In the genomic region with DNA sequence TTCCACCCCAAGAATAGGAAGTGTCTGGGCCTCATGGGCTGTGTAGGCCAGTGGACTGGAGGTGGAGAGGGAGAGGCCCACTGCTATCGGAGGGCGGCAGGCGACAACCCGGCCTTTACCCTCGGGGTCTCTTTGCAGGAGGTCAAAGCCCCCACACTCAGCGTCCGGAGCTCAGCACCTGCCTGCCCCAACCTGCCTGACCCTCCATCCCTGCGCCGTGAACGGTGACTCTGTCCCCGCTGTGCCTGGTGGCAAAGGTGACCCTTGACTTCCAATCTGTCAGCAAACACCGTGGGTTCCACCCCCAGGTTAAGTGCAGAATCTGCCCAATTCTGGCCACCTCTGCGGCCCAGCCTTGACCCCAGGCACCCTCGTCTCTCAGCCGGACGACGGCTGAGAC, we compare ENCODE assay signal across 34 cellular contexts. TPM values are rescaled to one million over a fixed set of nuclear protein-coding genes. Genes with fewer than 3 reads are reported as not detected.
"Had no signal": no experiment of that assay in that cellular context is flagged by ENCODE, and none has a peak within 500 bp of the region (broad histone marks: within the 10 kb centered on the region; RNA-seq: fewer than 3 reads in every experiment).

No MANE protein-coding gene starts in this region.

- H3K36me3 ChIP-seq: adrenal gland, brain microvascular endothelial cell, breast epithelium had no signal

- ATAC-seq: activated CD8-positive, alpha-beta T cell treated with anti-CD3 and anti-CD28 coated beads for 36 hours; activated naive CD4-positive, alpha-beta T cell treated with anti-CD3 and anti-CD28 coated beads, Interleukin-2, amount 50 U/mL, for 72 hours; activated T-cell treated with anti-CD3 and anti-CD28 coated beads, Interleukin-2, amount 50 U/mL, for 4 hours; activated T-cell treated with anti-CD3 and anti-CD28 coated beads, Interleukin-2, amount 50 U/mL, for 72 hours; activated T-helper 17 cell treated with anti-CD3 and anti-CD28 coated beads, Interleukin-2, amount 50 U/mL, for 72 hours; body of pancreas had no signal

- H3K27me3 ChIP-seq: body of pancreas, brain microvascular endothelial cell had no signal

- DNase-seq: activated B cell treated with CpG ODN at 0.5 μM for 24 hours; activated CD4-positive, alpha-beta memory T cell treated with anti-CD3 and anti-CD28 coated beads for 36 hours; activated CD4-positive, alpha-beta T cell treated with anti-CD3 and anti-CD28 coated beads for 4 hours; activated CD4-positive, alpha-beta T cell treated with anti-CD3 and anti-CD28 coated beads, Interleukin-2, amount 10 ng/mL, durations not matched to agents 24 days and 14 days; activated CD4-positive, alpha-beta T cell treated with anti-CD3 and anti-CD28 coated beads, Interleukin-2, amount 50 U/mL, for 1 hour; activated CD4-positive, alpha-beta T cell treated with anti-CD3 and anti-CD28 coated beads, Interleukin-2, amount 50 U/mL, for 4 hours; activated CD4-positive, CD25-positive, alpha-beta regulatory T cell treated with anti-CD3 and anti-CD28 coated beads, Interleukin-2, amount 50 U/mL, for 72 hours; activated CD8-positive, alpha-beta memory T cell treated with anti-CD3 and anti-CD28 coated beads, Interleukin-2, amount 50 U/mL, for 4 hours; activated CD8-positive, alpha-beta T cell treated with anti-CD3 and anti-CD28 coated beads for 36 hours; activated effector memory CD4-positive, alpha-beta T cell treated with anti-CD3 and anti-CD28 coated beads, Interleukin-2, amount 50 U/mL, for 16 hours; activated gamma-delta T cell treated with Interleukin-2 at 50 U/mL for 16 hours; activated naive CD4-positive, alpha-beta T cell; activated naive CD4-positive, alpha-beta T cell treated with anti-CD3 and anti-CD28 coated beads for 36 hours; activated naive CD4-positive, alpha-beta T cell treated with anti-CD3 and anti-CD28 coated beads, Interleukin-2, amount 50 U/mL, for 16 hours; activated naive CD8-positive, alpha-beta T cell treated with anti-CD3 and anti-CD28 coated beads for 36 hours; activated T-cell treated with anti-CD3 and anti-CD28 coated beads for 4 hours; activated T-cell treated with anti-CD3 and anti-CD28 coated beads, Interleukin-2, amount 50 U/mL, for 1 hour; activated T-cell treated with anti-CD3 and anti-CD28 coated beads, Interleukin-2, amount 50 U/mL, for 4 hours; activated T-cell treated with anti-CD3 and anti-CD28 coated beads, Interleukin-2, amount 50 U/mL, for 72 hours; adrenal gland; amniotic stem cell; aorta; body of pancreas; brain microvascular endothelial cell; central memory CD4-positive, alpha-beta T cell; T-helper 2 cell; T-helper 9 cell had no signal

- H3K9me3 ChIP-seq: adrenal gland, body of pancreas, breast epithelium had no signal

- H3K4me3 ChIP-seq: adrenal gland, body of pancreas, breast epithelium had no signal

- H3K27ac ChIP-seq: adrenal gland, body of pancreas, brain microvascular endothelial cell, breast epithelium, VCaP had no signal

- H3K4me1 ChIP-seq: adrenal gland, body of pancreas, breast epithelium had no signal

RNA-seq across cellular contexts. Expression of gene GALNT9, which starts 15.7 kb away (rescaled TPM):
- total RNA-seq: activated B cell treated with CpG ODN at 0.5 μM for 24 hours; activated CD4-positive, alpha-beta T cell treated with anti-CD3 and anti-CD28 coated beads, Interleukin-2, amount 10 ng/mL, durations not matched to agents 24 days and 14 days; activated CD8-positive, alpha-beta memory T cell treated with anti-CD3 and anti-CD28 coated beads for 36 hours; activated CD8-positive, alpha-beta T cell treated with anti-CD3 and anti-CD28 coated beads for 36 hours; activated naive CD8-positive, alpha-beta T cell treated with anti-CD3 and anti-CD28 coated beads for 36 hours; activated T-helper 1 cell treated with anti-CD3 and anti-CD28 coated beads, Interleukin-12 subunit alpha, Interleukin-12 subunit beta, Interleukin-2, Interleukin-4 antibody, amounts not matched to agents 30 ng/mL and 10 ng/mL and 1 ng/mL, durations not matched to agents 14 hours and 24 hours and 36 hours; body of pancreas; cardiac septum had no signal
- polyA plus RNA-seq: aorta had no signal
